20 cellular contexts compared by ENCODE assay signal in the genomic region with DNA sequence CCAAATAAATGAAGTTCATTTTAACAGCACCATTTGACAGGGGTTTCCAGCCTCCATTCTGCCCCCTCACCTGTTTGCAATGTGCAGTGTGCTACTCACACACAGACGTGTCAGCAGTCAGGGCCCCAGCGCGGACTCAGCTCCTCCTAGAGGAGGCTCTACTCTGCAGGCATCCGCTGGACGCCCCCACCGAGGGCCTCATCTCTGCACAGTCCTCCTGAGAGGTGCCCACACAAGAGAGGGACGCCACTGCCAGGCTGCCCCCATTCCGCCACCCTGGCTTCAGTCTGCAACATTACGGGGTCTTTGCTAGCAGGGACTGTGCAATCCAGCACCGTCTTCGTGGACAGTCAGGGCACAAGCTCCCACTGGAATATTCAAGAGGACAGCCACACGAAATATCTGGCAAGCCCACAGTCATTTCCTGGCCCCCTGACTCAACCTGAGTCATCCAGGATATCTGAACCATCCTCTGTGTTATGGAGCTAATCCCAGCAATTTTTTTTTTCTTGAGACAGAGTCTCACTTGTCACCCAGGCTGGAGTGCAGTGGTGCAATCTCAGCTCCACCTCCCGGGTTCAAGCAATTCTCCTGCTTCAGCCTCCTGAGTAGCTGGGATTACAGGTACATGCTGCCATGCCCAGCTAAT.
DNase-seq lines count a peak whose midpoint lies in the region; ATAC-seq and TF ChIP-seq lines count a peak whose summit lies in the region.
"Had no signal": no experiment of that assay in that cellular context is flagged by ENCODE, and none has a peak within 500 bp of the region (broad histone marks: within the 10 kb centered on the region; RNA-seq: fewer than 3 reads in every experiment).

No MANE protein-coding gene starts in this region.

- DNase-seq in EH (ENCODE audit: low read depth) (peak; percentile 9), M059J (ENCODE audit: low read depth) (peak; percentile 66), cardiac fibroblast (ENCODE audit: low read depth in 2 of 2) (peak; percentile 3 to 8), non-pigmented ciliary epithelial cell (ENCODE audit: low read depth) (peak; percentile 65), NCI-H2081 (lab: John Stamatoyannopoulos, UW) (no peak), NCI-H524 (lab: John Stamatoyannopoulos, UW) (no peak), coronary artery (ENCODE audit: low spot score) (no peak)
- DNase-seq: activated naive CD8-positive, alpha-beta T cell treated with anti-CD3 and anti-CD28 coated beads for 36 hours; dermis blood vessel endothelial cell; gastrocnemius medialis; GF-D8; kidney glomerular epithelial cell; NCI-H1436 treated with DMSO at 0.1 percent for 48 hours; NCI-H82; stimulated activated CD4-positive, alpha-beta T cell treated with anti-CD3 and anti-CD28 coated beads, Interleukin-4, amount 100 ng/mL, for 24 hours; stimulated activated naive CD4-positive, alpha-beta T cell treated with Interleukin-2 at 50 U/mL for 16 hours; WERI-Rb-1 had no signal

- no peak for ATAC-seq in GM18519 (IDR thresholded peaks at IDR 0.05; ENCODE audit: low FRiP score, unreplicated experiment)
- ATAC-seq: gastrocnemius medialis had no signal

- H3K27ac ChIP-seq in coronary artery, result no peak overlapping the region
- H3K27ac ChIP-seq: C4-2B, gastrocnemius medialis, SK-N-MC, WERI-Rb-1 had no signal

- TF ChIP-seq CTCF in cardiac fibroblast (IDR thresholded peaks at IDR 0.05; ENCODE audit: low read depth, low read length), result no peak
- TF ChIP-seq CTCF in coronary artery (IDR thresholded peaks at IDR 0.05), result no peak

- H3K4me3 ChIP-seq in cardiac fibroblast (replicated peaks in 1 of 2; ENCODE audit: low read depth in 2 of 2, low read length in 2 of 2) (no peak overlapping the region), coronary artery (no peak overlapping the region)
- H3K4me3 ChIP-seq: gastrocnemius medialis, SK-N-MC had no signal

Comparison
In these comparisons a context has a peak if more than half of its experiments do, and no peak if none do; other contexts are left out.
1. DNase-seq: peak in EH (single experiment), M059J (single experiment), cardiac fibroblast (2 of 2) and non-pigmented ciliary epithelial cell (single experiment); none in NCI-H2081 (0 of 2), NCI-H524 (0 of 2) and coronary artery (single experiment).